ENCODE assay signal across 7 cellular contexts in genomic region chr11:118594984-118595383, GRCh38. TPM values are rescaled to one million over a fixed set of nuclear protein-coding genes. Genes with fewer than 3 reads are reported as not detected.
DNase-seq lines count a peak whose midpoint lies in the region; TF ChIP-seq lines count a peak whose summit lies in the region.
"Not testable (repeated sequence)": the region's sequence is repeated elsewhere in the genome, so short reads cannot be mapped to it uniquely, and the experiment has no call there.

No MANE protein-coding gene starts in this region.

- H3K36me3 ChIP-seq in OCI-LY7 (ENCODE audit: insufficient read depth, low read length) (peaks cover 99% of the 10 kb centered on the region), osteoblast (ENCODE audit: insufficient read depth, low read length) (peaks cover 90% of the 10 kb centered on the region)
- H3K36me3 ChIP-seq in hepatocyte (replicated peaks; ENCODE audit: insufficient read depth, low read depth) = not testable (repeated sequence)

- H4K20me1 ChIP-seq in OCI-LY7 (ENCODE audit: insufficient read depth, low read length); hepatocyte (ENCODE audit: insufficient read depth, poor library complexity, severe bottlenecking): not testable (repeated sequence)
- peaks cover 26% of the 10 kb centered on the region for H4K20me1 ChIP-seq in osteoblast (ENCODE audit: insufficient read depth, low read length)

- not testable (repeated sequence) for H3K4me3 ChIP-seq in OCI-LY7 (ENCODE audit: low read depth, low read length, poor library complexity, severe bottlenecking); coronary artery; hepatocyte; osteoblast (ENCODE audit: insufficient read depth, low read length)

- in situ Hi-C loops in G401 (cut with HindIII; ENCODE audit: low sequenced_read_pairs) = not testable (repeated sequence)

- peak; percentile 64 for TF ChIP-seq CTCF in OCI-LY7 (conservative IDR thresholded peaks at IDR 0.05; ENCODE audit: low read length)
- peak; percentile 19 for TF ChIP-seq CTCF in coronary artery (IDR thresholded peaks at IDR 0.05)
- TF ChIP-seq CTCF in hepatocyte (IDR thresholded peaks at IDR 0.05; ENCODE audit: poor library complexity) = peak; percentile 54
- peak; percentile 45 for TF ChIP-seq CTCF in osteoblast (IDR thresholded peaks at IDR 0.05; ENCODE audit: extremely low read depth, low read depth, low read length)

- intact Hi-C loops in OCI-LY7 (cut with micrococcal nuclease; ENCODE audit: unreplicated experiment) = not testable (repeated sequence)

- not testable (repeated sequence) for BruUV-seq in OCI-LY7 (replicated peaks; lab: Mats Ljungman, UMichigan)

- H3K27ac ChIP-seq in OCI-LY7 (ENCODE audit: low read depth, low read length, poor library complexity, severe bottlenecking); hepatocyte: not testable (repeated sequence)
- peak overlapping the region; percentile 87 to 89 for H3K27ac ChIP-seq in coronary artery
- H3K27ac ChIP-seq in osteoblast (ENCODE audit: low read depth, low read length) = peak overlapping the region; percentile 71

- not testable (repeated sequence) for H3K4me1 ChIP-seq in OCI-LY7 (ENCODE audit: insufficient read depth, low read length, poor library complexity, severe bottlenecking); hepatocyte (ENCODE audit: insufficient read depth)
- H3K4me1 ChIP-seq in osteoblast (ENCODE audit: insufficient read depth, low read length) = peaks cover 20% of the 10 kb centered on the region

- not testable (repeated sequence) for H3K9me2 ChIP-seq in OCI-LY7 (ENCODE audit: insufficient read depth, low read length); hepatocyte (replicated peaks; ENCODE audit: insufficient read depth)

- not testable (repeated sequence) for H2AFZ ChIP-seq in OCI-LY7 (ENCODE audit: low read length); hepatocyte; osteoblast (ENCODE audit: low read length)

- not testable (repeated sequence) for H3K9me3 ChIP-seq in OCI-LY7 (ENCODE audit: low read length); hepatocyte (ENCODE audit: low read depth); osteoblast (ENCODE audit: low read depth, low read length)

- not testable (repeated sequence) for H3K79me2 ChIP-seq in OCI-LY7 (ENCODE audit: insufficient read depth, low read depth, low read length)
- H3K79me2 ChIP-seq in hepatocyte (peaks cover 22% of the 10 kb centered on the region), osteoblast (ENCODE audit: insufficient read depth, low read length) (peaks cover 38% of the 10 kb centered on the region)

- not testable (repeated sequence) for H3K4me2 ChIP-seq in OCI-LY7 (ENCODE audit: low read length); hepatocyte; osteoblast (ENCODE audit: insufficient read depth, low read length)

- peak; percentile 73 for DNase-seq in G401 (ENCODE audit: low spot score)
- peak; percentile 43 for DNase-seq in LHCN-M2 (ENCODE audit: low read depth)
- DNase-seq in OCI-LY7 (ENCODE audit: low spot score) = peak; percentile 22
- DNase-seq in activated CD8-positive, alpha-beta memory T cell treated with anti-CD3 and anti-CD28 coated beads for 24 hours = peak; percentile 51
- not testable (repeated sequence) for DNase-seq in coronary artery (ENCODE audit: low spot score); hepatocyte (ENCODE audit: low spot score); osteoblast (ENCODE audit: insufficient read length, low spot score, missing footprints)

- 63% methylated on average over 5 of the region's 5 CpGs for WGBS in hepatocyte (ENCODE audit: low lambda C conversion rate, missing lambda C conversion rate)

- POLR2A ChIA-PET in OCI-LY7 (lab: Charles Lee) = interaction anchor here (0.6 to 2.4 kb wide), 4 partner anchors 9 to 1024 kb away, joined by 3 to 6 read pairs (median 4); no protein-coding TSS in a partner anchor

- CTCF ChIA-PET in OCI-LY7 (lab: Charles Lee; ENCODE audit: unreplicated experiment) = not testable (repeated sequence)

- H3K27me3 ChIP-seq in hepatocyte; osteoblast (ENCODE audit: insufficient read depth, low read length): not testable (repeated sequence)

RNA-seq across cellular contexts. Expression of gene PHLDB1, which starts 12.4 kb away (rescaled TPM):
- 32.6 and 40.6 TPM in 2 replicates for total RNA-seq in G401 (2014; rRNA removed; shearing (Covaris generic))
- total RNA-seq in LHCN-M2 (2014; rRNA removed) (79.0 and 88.7 TPM in 2 replicates), OCI-LY7 (2022) (0.19 and 0.28 TPM in 2 replicates), hepatocyte (45.8 and 51.8 TPM in 2 replicates), osteoblast (86.9 and 96.3 TPM in 2 replicates)
- 94.1 TPM for polyA plus RNA-seq in LHCN-M2 (2012)
- total RNA-seq in OCI-LY7 (2014; rRNA removed; shearing (Covaris generic)) = not detected in 2 replicates
- polyA plus RNA-seq in hepatocyte = 71.1 and 73.0 TPM in 2 replicates

RNA-seq across cellular contexts. Expression of gene ARCN1, which starts 22.8 kb away (rescaled TPM):
- 88.3 and 91.9 TPM in 2 replicates for total RNA-seq in G401 (2014; rRNA removed; shearing (Covaris generic))
- 149 and 156 TPM in 2 replicates for total RNA-seq in LHCN-M2 (2014; rRNA removed)
- 127 TPM for polyA plus RNA-seq in LHCN-M2 (2012)
- 51.0 and 55.2 TPM in 2 replicates for total RNA-seq in OCI-LY7 (2014; rRNA removed; shearing (Covaris generic))
- 98.9 and 101 TPM in 2 replicates for total RNA-seq in OCI-LY7 (2022)
- 177 and 190 TPM in 2 replicates for total RNA-seq in hepatocyte
- 166 and 194 TPM in 2 replicates for polyA plus RNA-seq in hepatocyte
- total RNA-seq in osteoblast = 162 and 172 TPM in 2 replicates

RNA-seq across cellular contexts. Expression of gene IFT46, which starts 29.3 kb away (rescaled TPM):
- 8.5 and 8.7 TPM in 2 replicates for total RNA-seq in G401 (2014; rRNA removed; shearing (Covaris generic))
- total RNA-seq in LHCN-M2 (2014; rRNA removed) (47.0 and 75.3 TPM in 2 replicates), OCI-LY7 (2022) (14.6 and 14.7 TPM in 2 replicates), hepatocyte (20.6 and 21.0 TPM in 2 replicates), osteoblast (31.8 and 37.7 TPM in 2 replicates)
- 25.5 TPM for polyA plus RNA-seq in LHCN-M2 (2012)
- total RNA-seq in OCI-LY7 (2014; rRNA removed; shearing (Covaris generic)) = 17.5 and 17.6 TPM in 2 replicates
- polyA plus RNA-seq in hepatocyte = 12.3 and 12.6 TPM in 2 replicates

Comparison
In these comparisons a context has a peak if more than half of its experiments do, and no peak if none do; other contexts are left out.
1. RNA of gene PHLDB1, which starts 12.4 kb away (total RNA-seq): 86.9 to 96.3 TPM in osteoblast, 79.0 to 88.7 TPM in LHCN-M2, 45.8 to 51.8 TPM in hepatocyte and 32.6 to 40.6 TPM in G401; 0.19 to 0.28 TPM in OCI-LY7; every median in the first group is over 10 times any median in the second.
2. Peak in every context shown above with its lines, with median percentiles within 50 percentile points of each other: CTCF ChIP-seq.